Comparison of ENCODE assay signal across 8 cellular contexts in genomic region chr3:42773409-42773751, GRCh38. TPM values are rescaled to one million over a fixed set of nuclear protein-coding genes. Genes with fewer than 3 reads are reported as not detected.
DNase-seq lines count a peak whose midpoint lies in the region; ATAC-seq, FAIRE-seq and TF ChIP-seq lines count a peak whose summit lies in the region.

No MANE protein-coding gene starts in this region.

- no peak overlapping the region for H2AFZ ChIP-seq in keratinocyte (ENCODE audit: control insufficient read depth, low read length)

- no peak for FAIRE-seq in keratinocyte (lab: Jason Lieb, UNC)

- peak overlapping the region; percentile 91 for H3K4me3 Mint-ChIP-seq in CD4-positive, alpha-beta T cell
- H3K4me3 Mint-ChIP-seq in activated CD4-positive, alpha-beta memory T cell treated with anti-CD3 and anti-CD28 coated beads, Interleukin-2, amount 10 ng/mL, durations not matched to agents 7 days and 5 days = peak overlapping the region; percentile 76

- no peak overlapping the region for H3K27ac ChIP-seq in CD4-positive, alpha-beta T cell (ENCODE audit: low read depth, low read length)
- no peak overlapping the region for H3K27ac ChIP-seq in keratinocyte (ENCODE audit: control insufficient read depth, insufficient read depth, low read length)
- H3K27ac ChIP-seq in upper lobe of right lung = peak overlapping the region; percentile 79

- CTCF ChIA-PET in CD4-positive, alpha-beta T cell (lab: Charles Lee) = no interaction called here
- CTCF ChIA-PET in activated CD4-positive, alpha-beta memory T cell treated with anti-CD3 and anti-CD28 coated beads, Interleukin-2, amount 10 ng/mL, durations not matched to agents 7 days and 5 days (lab: Charles Lee) = no interaction called here
- CTCF ChIA-PET in HEK293T (lab: Yijun Ruan, JAX) = no interaction called here

- H3K9me3 ChIP-seq in CD4-positive, alpha-beta T cell (ENCODE audit: control insufficient read depth, low read length) = no peaks in the 10 kb centered on the region
- H3K9me3 ChIP-seq in keratinocyte (ENCODE audit: control insufficient read depth, low read depth, low read length) = no peaks in the 10 kb centered on the region
- H3K9me3 ChIP-seq in upper lobe of right lung = no peaks in the 10 kb centered on the region

- peak; percentile 6 for ATAC-seq in CD4-positive, alpha-beta T cell (ENCODE audit: poor library complexity)
- ATAC-seq in HG02571 (IDR thresholded peaks at IDR 0.05; ENCODE audit: unreplicated experiment) = peak; percentile 7
- no peak for ATAC-seq in upper lobe of right lung

- no peaks in the 10 kb centered on the region for H3K27me3 Mint-ChIP-seq in CD4-positive, alpha-beta T cell
- peaks cover 1% of the 10 kb centered on the region for H3K27me3 Mint-ChIP-seq in activated CD4-positive, alpha-beta memory T cell treated with anti-CD3 and anti-CD28 coated beads, Interleukin-2, amount 10 ng/mL, durations not matched to agents 7 days and 5 days

- dilution Hi-C loops in keratinocyte (cut with MboI; ENCODE audit: extremely low pct_ligation_motif_present, low sequenced_read_pairs) = no loop called here

- H3K9me3 Mint-ChIP-seq in CD4-positive, alpha-beta T cell = no peaks in the 10 kb centered on the region
- no peaks in the 10 kb centered on the region for H3K9me3 Mint-ChIP-seq in activated CD4-positive, alpha-beta memory T cell treated with anti-CD3 and anti-CD28 coated beads, Interleukin-2, amount 10 ng/mL, durations not matched to agents 7 days and 5 days

- peak overlapping the region; percentile 43 for H3K27ac Mint-ChIP-seq in CD4-positive, alpha-beta T cell
- H3K27ac Mint-ChIP-seq in activated CD4-positive, alpha-beta memory T cell treated with anti-CD3 and anti-CD28 coated beads, Interleukin-2, amount 10 ng/mL, durations not matched to agents 7 days and 5 days = peak overlapping the region; percentile 56

- H4K20me1 ChIP-seq in keratinocyte (ENCODE audit: control insufficient read depth, extremely low read depth, insufficient read depth, low read length) = no peaks in the 10 kb centered on the region

- H3K79me2 ChIP-seq in keratinocyte (ENCODE audit: control insufficient read depth, insufficient read depth, low read length) = no peaks in the 10 kb centered on the region

- TF ChIP-seq CTCF in CD4-positive, alpha-beta T cell (IDR thresholded peaks at IDR 0.05) = no peak
- TF ChIP-seq CTCF in keratinocyte (optimal IDR thresholded peaks at IDR 0.05 in 1 of 3, IDR thresholded peaks at IDR 0.05 in 1 of 3, conservative IDR thresholded peaks at IDR 0.05 in 1 of 3; ENCODE audit: extremely low read depth in 1 of 3, insufficient read depth in 2 of 3, low read length in 3 of 3) (no peak), upper lobe of right lung (IDR thresholded peaks at IDR 0.05) (no peak)

- H3K36me3 Mint-ChIP-seq in CD4-positive, alpha-beta T cell (ENCODE audit: low read depth) = peaks cover 4% of the 10 kb centered on the region
- no peaks in the 10 kb centered on the region for H3K36me3 Mint-ChIP-seq in activated CD4-positive, alpha-beta memory T cell treated with anti-CD3 and anti-CD28 coated beads, Interleukin-2, amount 10 ng/mL, durations not matched to agents 7 days and 5 days (ENCODE audit: low read depth)

- no peaks in the 10 kb centered on the region for H3K9me1 ChIP-seq in keratinocyte (ENCODE audit: control insufficient read depth, extremely low read depth, insufficient read depth, low read length)

- no peaks in the 10 kb centered on the region for H3K36me3 ChIP-seq in keratinocyte (ENCODE audit: control insufficient read depth in 2 of 2, extremely low read depth in 1 of 2, insufficient read depth in 2 of 2, low read length in 2 of 2)
- no peaks in the 10 kb centered on the region for H3K36me3 ChIP-seq in upper lobe of right lung

- intact Hi-C loops in CD4-positive, alpha-beta T cell (cut with DNase I, micrococcal nuclease) = no loop called here
- intact Hi-C loops in upper lobe of right lung (cut with DNase I) = no loop called here
- intact Hi-C loops in posterior cingulate gyrus (cut with DNase I) = no loop called here

- H3K4me1 Mint-ChIP-seq in CD4-positive, alpha-beta T cell (ENCODE audit: low read depth) = peaks cover 13% of the 10 kb centered on the region
- peaks cover 17% of the 10 kb centered on the region for H3K4me1 Mint-ChIP-seq in activated CD4-positive, alpha-beta memory T cell treated with anti-CD3 and anti-CD28 coated beads, Interleukin-2, amount 10 ng/mL, durations not matched to agents 7 days and 5 days

- no peaks in the 10 kb centered on the region for H3K27me3 ChIP-seq in CD4-positive, alpha-beta T cell (ENCODE audit: control insufficient read depth, insufficient read depth, low read length)
- H3K27me3 ChIP-seq in keratinocyte (ENCODE audit: control insufficient read depth, extremely low read depth, insufficient read depth, low read length) (no peaks in the 10 kb centered on the region), upper lobe of right lung (no peaks in the 10 kb centered on the region)

- H3K9ac ChIP-seq in keratinocyte (ENCODE audit: control insufficient read depth, extremely low read depth, insufficient read depth, low read length) = peak overlapping the region; percentile 18

- DNase-seq in CD4-positive, alpha-beta T cell = no peak
- DNase-seq in activated CD4-positive, alpha-beta memory T cell treated with anti-CD3 and anti-CD28 coated beads, Interleukin-2, amount 10 ng/mL, durations not matched to agents 7 days and 5 days = no peak
- DNase-seq in keratinocyte (ENCODE audit: low read depth, low spot score) (no peak), upper lobe of right lung (no peak), posterior cingulate gyrus (no peak), HEK293T (ENCODE audit: extremely low spot score) (no peak), ecto neural progenitor cell (ENCODE audit: low spot score) (no peak)

- H3K4me3 ChIP-seq in keratinocyte (ENCODE audit: control insufficient read depth in 2 of 3, extremely low read depth in 1 of 3, insufficient read depth in 2 of 3, low read depth in 1 of 3, low read length in 3 of 3) (peak overlapping the region; percentile 13 to 62 (median 61)), upper lobe of right lung (peak overlapping the region; percentile 57)

- peak overlapping the region; percentile 69 for H3K4me2 ChIP-seq in keratinocyte (ENCODE audit: control insufficient read depth, extremely low read depth, insufficient read depth, low read depth, low read length)

- POLR2A ChIA-PET in CD4-positive, alpha-beta T cell (lab: Charles Lee) = no interaction called here
- POLR2A ChIA-PET in activated CD4-positive, alpha-beta memory T cell treated with anti-CD3 and anti-CD28 coated beads, Interleukin-2, amount 10 ng/mL, durations not matched to agents 7 days and 5 days (lab: Charles Lee) = no interaction called here
- POLR2A ChIA-PET in HEK293T (lab: Yijun Ruan, JAX) = no interaction called here

- peaks cover 3% of the 10 kb centered on the region for H3K4me1 ChIP-seq in keratinocyte (ENCODE audit: control insufficient read depth, extremely low read depth, insufficient read depth, low read length)
- H3K4me1 ChIP-seq in upper lobe of right lung = peaks cover 7% of the 10 kb centered on the region

TF ChIP-seq in HEK293T, 16 proteins besides CTCF, POLR2A, EP300 and RAD21 (continues in another document):
- TF ChIP-seq TARDBP (IDR thresholded peaks at IDR 0.05) (no peak), SUZ12 (IDR thresholded peaks at IDR 0.05) (no peak), FOXM1 (IDR thresholded peaks at IDR 0.05; ENCODE audit: borderline replicate concordance) (no peak)

RNA-seq across cellular contexts. Expression of gene CCDC13, which starts 0.3 kb away (rescaled TPM):
- under 1 TPM in 1 of 2 experiments, not detected in 1; 0.38 TPM for total RNA-seq in CD4-positive, alpha-beta T cell
- total RNA-seq in activated CD4-positive, alpha-beta memory T cell treated with anti-CD3 and anti-CD28 coated beads, Interleukin-2, amount 10 ng/mL, durations not matched to agents 7 days and 5 days = under 1 TPM; 0.63 to 0.83 TPM
- 0.06 to 0.21 TPM (median 0.17 TPM) in 3 replicates for polyA plus RNA-seq in keratinocyte
- polyA plus RNA-seq in keratinocyte (2011; ENCODE audit: low read depth) = 0.91 TPM
- 0.10 and 0.12 TPM in 2 replicates for polyA plus RNA-seq in keratinocyte (2011; cell fraction: cytosol; rRNA removed)
- polyA plus RNA-seq in keratinocyte (2011; cell fraction: nucleus; rRNA removed) = 0.78 and 0.81 TPM in 2 replicates
- polyA plus RNA-seq in keratinocyte (2012; ENCODE audit: low replicate concordance) = 0.14 and 0.71 TPM in 2 replicates
- polyA minus RNA-seq in keratinocyte = 0.26 to 0.92 TPM in 2 of 3 replicates, not detected in the other
- not detected for polyA minus RNA-seq in keratinocyte (2011; cell fraction: cytosol; rRNA and poly(A)+ RNA removed)
- not detected in 2 replicates for polyA minus RNA-seq in keratinocyte (2011; cell fraction: nucleus; rRNA and poly(A)+ RNA removed)
- total RNA-seq in upper lobe of right lung = 0.87 TPM

RNA-seq across cellular contexts. Expression of gene HIGD1A, which starts 30.9 kb away (rescaled TPM):
- 10 to 100 TPM in 1 of 2 experiments, 1 to 10 TPM in 1; 9.3 to 11.3 TPM for total RNA-seq in CD4-positive, alpha-beta T cell
- total RNA-seq in activated CD4-positive, alpha-beta memory T cell treated with anti-CD3 and anti-CD28 coated beads, Interleukin-2, amount 10 ng/mL, durations not matched to agents 7 days and 5 days = 10 to 100 TPM; 56.9 to 61.2 TPM
- 262 to 443 TPM (median 294 TPM) in 3 replicates for polyA plus RNA-seq in keratinocyte
- polyA plus RNA-seq in keratinocyte (2011; ENCODE audit: low read depth) = 110 TPM
- polyA plus RNA-seq in keratinocyte (2011; cell fraction: cytosol; rRNA removed) = 307 and 559 TPM in 2 replicates
- 109 and 166 TPM in 2 replicates for polyA plus RNA-seq in keratinocyte (2011; cell fraction: nucleus; rRNA removed)
- 264 and 308 TPM in 2 replicates for polyA plus RNA-seq in keratinocyte (2012; ENCODE audit: low replicate concordance)
- 25.3 to 122 TPM (median 71.9 TPM) in 3 replicates for polyA minus RNA-seq in keratinocyte
- 98.6 TPM for polyA minus RNA-seq in keratinocyte (2011; cell fraction: cytosol; rRNA and poly(A)+ RNA removed)
- 28.0 and 45.0 TPM in 2 replicates for polyA minus RNA-seq in keratinocyte (2011; cell fraction: nucleus; rRNA and poly(A)+ RNA removed)
- 79.7 TPM for total RNA-seq in upper lobe of right lung

RNA-seq across cellular contexts. Expression of gene ACKR2, which starts 35.9 kb away (rescaled TPM):
- total RNA-seq in CD4-positive, alpha-beta T cell = under 1 TPM in 1 of 2 experiments, not detected in 1; 0.42 TPM
- total RNA-seq in activated CD4-positive, alpha-beta memory T cell treated with anti-CD3 and anti-CD28 coated beads, Interleukin-2, amount 10 ng/mL, durations not matched to agents 7 days and 5 days = 1 to 10 TPM; 2.0 to 2.3 TPM
- 0.22 to 0.23 TPM (median 0.23 TPM) in 3 replicates for polyA plus RNA-seq in keratinocyte
- 1.4 TPM for polyA plus RNA-seq in keratinocyte (2011; ENCODE audit: low read depth)
- polyA plus RNA-seq in keratinocyte (2011; cell fraction: cytosol; rRNA removed) = 0.09 and 0.11 TPM in 2 replicates
- polyA plus RNA-seq in keratinocyte (2011; cell fraction: nucleus; rRNA removed) = 0.52 and 0.96 TPM in 2 replicates
- 0.23 and 0.87 TPM in 2 replicates for polyA plus RNA-seq in keratinocyte (2012; ENCODE audit: low replicate concordance)
- 0.53 to 1.5 TPM (median 0.54 TPM) in 3 replicates for polyA minus RNA-seq in keratinocyte
- polyA minus RNA-seq in keratinocyte (2011; cell fraction: cytosol; rRNA and poly(A)+ RNA removed) = not detected
- polyA minus RNA-seq in keratinocyte (2011; cell fraction: nucleus; rRNA and poly(A)+ RNA removed) = 0.84 and 1.0 TPM in 2 replicates
- total RNA-seq in upper lobe of right lung = 5.2 TPM
